ENCODE assay signal across 14 cellular contexts in the genomic region with DNA sequence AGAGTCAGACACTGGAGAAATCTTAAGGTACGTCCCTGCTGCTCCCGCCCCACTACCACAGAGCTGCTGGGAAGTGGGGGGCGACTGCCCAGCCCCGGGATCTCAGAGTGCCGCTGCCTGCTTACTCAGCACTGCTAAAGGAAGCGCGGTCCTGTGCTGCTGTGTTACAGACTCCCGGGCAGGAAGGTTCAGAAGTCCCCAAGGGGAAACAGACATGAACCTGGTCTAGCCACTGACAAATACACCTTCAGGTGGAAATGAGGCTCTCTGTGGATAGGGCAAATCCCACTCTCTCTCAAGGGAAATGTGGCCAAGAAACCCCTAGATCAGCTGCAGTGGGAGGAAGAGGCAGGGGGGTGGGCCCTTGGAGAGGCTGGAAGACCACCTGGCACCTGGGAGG. TPM values are rescaled to one million over a fixed set of nuclear protein-coding genes. Genes with fewer than 3 reads are reported as not detected.
DNase-seq lines count a peak whose midpoint lies in the region; ATAC-seq lines count a peak whose summit lies in the region.
"Had no signal": no experiment of that assay in that cellular context is flagged by ENCODE, and none has a peak within 500 bp of the region (broad histone marks: within the 10 kb centered on the region; RNA-seq: fewer than 3 reads in every experiment).

No MANE protein-coding gene starts in this region.

- H3K4me3 Mint-ChIP-seq in activated CD4-positive, alpha-beta memory T cell treated with anti-CD3 and anti-CD28 coated beads for 36 hours = no peak overlapping the region
- H3K4me3 Mint-ChIP-seq in activated CD4-positive, alpha-beta memory T cell treated with anti-CD3 and anti-CD28 coated beads, Interleukin-2, amount 10 ng/mL, durations not matched to agents 7 days and 5 days = no peak overlapping the region
- no peak overlapping the region for H3K4me3 Mint-ChIP-seq in stimulated activated effector memory CD8-positive, alpha-beta T cell treated with anti-CD3 and anti-CD28 coated beads, Interleukin-12 subunit alpha, Interleukin-12 subunit beta, amount 100 ng/mL, for 72 hours

- CTCF ChIA-PET in activated CD4-positive, alpha-beta memory T cell treated with anti-CD3 and anti-CD28 coated beads for 36 hours (lab: Charles Lee) = no interaction called here
- CTCF ChIA-PET in activated CD4-positive, alpha-beta memory T cell treated with anti-CD3 and anti-CD28 coated beads, Interleukin-2, amount 10 ng/mL, durations not matched to agents 7 days and 5 days (lab: Charles Lee) = interaction anchor here (1.2 kb wide), 1 partner anchor 10 kb away, joined by 5 read pairs; no protein-coding TSS in a partner anchor

- peak; percentile 2 for DNase-seq in activated CD4-positive, alpha-beta memory T cell treated with anti-CD3 and anti-CD28 coated beads for 36 hours
- no peak for DNase-seq in activated CD4-positive, alpha-beta memory T cell treated with anti-CD3 and anti-CD28 coated beads, Interleukin-2, amount 10 ng/mL, durations not matched to agents 7 days and 5 days
- DNase-seq in stimulated activated effector memory CD8-positive, alpha-beta T cell treated with anti-CD3 and anti-CD28 coated beads, Interleukin-12 subunit alpha, Interleukin-12 subunit beta, amount 100 ng/mL, for 72 hours (ENCODE audit: low spot score in 2 of 2) = no peak
- DNase-seq in COLO829 (ENCODE audit: low spot score) (no peak), NCI-H82 (lab: John Stamatoyannopoulos, UW) (no peak), SW480 (ENCODE audit: low spot score) (no peak)
- DNase-seq: IMR-90, NCI-H1417, NCI-H510A, occipital lobe, T-helper 2 cell had no signal

- intact Hi-C loops in activated CD4-positive, alpha-beta memory T cell treated with anti-CD3 and anti-CD28 coated beads for 36 hours (cut with micrococcal nuclease) = no loop called here

- H3K9me3 Mint-ChIP-seq in activated CD4-positive, alpha-beta memory T cell treated with anti-CD3 and anti-CD28 coated beads for 36 hours = peaks cover 4% of the 10 kb centered on the region
- no peaks in the 10 kb centered on the region for H3K9me3 Mint-ChIP-seq in activated CD4-positive, alpha-beta memory T cell treated with anti-CD3 and anti-CD28 coated beads, Interleukin-2, amount 10 ng/mL, durations not matched to agents 7 days and 5 days
- H3K9me3 Mint-ChIP-seq in stimulated activated effector memory CD8-positive, alpha-beta T cell treated with anti-CD3 and anti-CD28 coated beads, Interleukin-12 subunit alpha, Interleukin-12 subunit beta, amount 100 ng/mL, for 72 hours = no peaks in the 10 kb centered on the region

- peaks cover 60% of the 10 kb centered on the region for H3K36me3 Mint-ChIP-seq in activated CD4-positive, alpha-beta memory T cell treated with anti-CD3 and anti-CD28 coated beads for 36 hours
- peaks cover 51% of the 10 kb centered on the region for H3K36me3 Mint-ChIP-seq in activated CD4-positive, alpha-beta memory T cell treated with anti-CD3 and anti-CD28 coated beads, Interleukin-2, amount 10 ng/mL, durations not matched to agents 7 days and 5 days (ENCODE audit: low read depth)
- peaks cover 86% of the 10 kb centered on the region for H3K36me3 Mint-ChIP-seq in stimulated activated effector memory CD8-positive, alpha-beta T cell treated with anti-CD3 and anti-CD28 coated beads, Interleukin-12 subunit alpha, Interleukin-12 subunit beta, amount 100 ng/mL, for 72 hours

- H3K27me3 Mint-ChIP-seq in activated CD4-positive, alpha-beta memory T cell treated with anti-CD3 and anti-CD28 coated beads for 36 hours = no peaks in the 10 kb centered on the region
- H3K27me3 Mint-ChIP-seq in activated CD4-positive, alpha-beta memory T cell treated with anti-CD3 and anti-CD28 coated beads, Interleukin-2, amount 10 ng/mL, durations not matched to agents 7 days and 5 days = no peaks in the 10 kb centered on the region

- H3K27ac Mint-ChIP-seq in activated CD4-positive, alpha-beta memory T cell treated with anti-CD3 and anti-CD28 coated beads for 36 hours = peak overlapping the region; percentile 28
- no peak overlapping the region for H3K27ac Mint-ChIP-seq in activated CD4-positive, alpha-beta memory T cell treated with anti-CD3 and anti-CD28 coated beads, Interleukin-2, amount 10 ng/mL, durations not matched to agents 7 days and 5 days
- H3K27ac Mint-ChIP-seq in stimulated activated effector memory CD8-positive, alpha-beta T cell treated with anti-CD3 and anti-CD28 coated beads, Interleukin-12 subunit alpha, Interleukin-12 subunit beta, amount 100 ng/mL, for 72 hours = peak overlapping the region; percentile 14

- POLR2A ChIA-PET in activated CD4-positive, alpha-beta memory T cell treated with anti-CD3 and anti-CD28 coated beads for 36 hours (lab: Charles Lee) = no interaction called here
- POLR2A ChIA-PET in activated CD4-positive, alpha-beta memory T cell treated with anti-CD3 and anti-CD28 coated beads, Interleukin-2, amount 10 ng/mL, durations not matched to agents 7 days and 5 days (lab: Charles Lee) = no interaction called here

- peak; percentile 36 for ATAC-seq in GM21367 (IDR thresholded peaks at IDR 0.05; ENCODE audit: unreplicated experiment)
- peak; percentile 62 for ATAC-seq in HG03460 (IDR thresholded peaks at IDR 0.05; ENCODE audit: unreplicated experiment)
- no peak for ATAC-seq in stimulated activated effector memory CD8-positive, alpha-beta T cell treated with anti-CD3 and anti-CD28 coated beads, Interleukin-12 subunit alpha, Interleukin-12 subunit beta, amount 100 ng/mL, for 72 hours
- ATAC-seq: Panc1 had no signal

- H3K4me1 Mint-ChIP-seq in activated CD4-positive, alpha-beta memory T cell treated with anti-CD3 and anti-CD28 coated beads for 36 hours (ENCODE audit: low read depth) = peaks cover 11% of the 10 kb centered on the region
- H3K4me1 Mint-ChIP-seq in activated CD4-positive, alpha-beta memory T cell treated with anti-CD3 and anti-CD28 coated beads, Interleukin-2, amount 10 ng/mL, durations not matched to agents 7 days and 5 days = no peaks in the 10 kb centered on the region
- no peaks in the 10 kb centered on the region for H3K4me1 Mint-ChIP-seq in stimulated activated effector memory CD8-positive, alpha-beta T cell treated with anti-CD3 and anti-CD28 coated beads, Interleukin-12 subunit alpha, Interleukin-12 subunit beta, amount 100 ng/mL, for 72 hours

RNA-seq across cellular contexts. Expression of gene MTERF4, which starts 13.7 kb away (rescaled TPM):
- total RNA-seq in activated CD4-positive, alpha-beta memory T cell treated with anti-CD3 and anti-CD28 coated beads for 36 hours = 10 to 100 TPM; 43.9 to 46.0 TPM
- 10 to 100 TPM; 41.5 to 45.4 TPM for total RNA-seq in activated CD4-positive, alpha-beta memory T cell treated with anti-CD3 and anti-CD28 coated beads, Interleukin-2, amount 10 ng/mL, durations not matched to agents 7 days and 5 days
